8 cellular contexts compared by ENCODE assay signal in the genomic region with DNA sequence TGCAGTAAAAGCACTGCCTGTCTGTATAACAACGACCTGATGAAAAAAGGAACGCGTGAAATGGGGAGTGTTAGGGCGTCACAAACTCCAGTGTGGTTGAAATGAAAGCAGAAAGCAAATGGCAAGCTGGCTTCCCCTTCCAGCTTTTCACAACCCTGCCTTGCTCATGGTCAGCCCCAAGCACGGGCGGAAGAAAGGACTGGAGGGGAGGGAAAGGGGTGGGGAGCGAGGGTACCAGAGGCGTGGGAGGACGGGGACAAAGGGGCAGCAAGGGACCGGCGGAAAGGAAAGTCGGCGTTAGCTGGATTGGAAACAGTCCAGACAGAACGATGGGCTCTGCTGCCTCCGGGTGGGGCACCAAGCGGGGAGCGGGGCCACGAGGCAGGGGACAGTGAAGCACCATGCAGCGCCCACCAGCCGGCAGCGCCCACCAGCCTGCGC. TPM values are rescaled to one million over a fixed set of nuclear protein-coding genes. Genes with fewer than 3 reads are reported as not detected.
DNase-seq lines count a peak whose midpoint lies in the region; ATAC-seq and TF ChIP-seq lines count a peak whose summit lies in the region.

No MANE protein-coding gene starts in this region.

- H3K4me3 ChIP-seq in gastroesophageal sphincter = peak overlapping the region; percentile 27 to 63
- H3K4me3 ChIP-seq in ovary = peak overlapping the region; percentile 45

- intact Hi-C loops in ovary (cut with DNase I) = no loop called here

- no peaks in the 10 kb centered on the region for H3K9me3 ChIP-seq in gastroesophageal sphincter
- H3K9me3 ChIP-seq in ovary = no peaks in the 10 kb centered on the region

- peaks cover 57% of the 10 kb centered on the region for H3K36me3 Mint-ChIP-seq in activated CD8-positive, alpha-beta T cell treated with anti-CD3 and anti-CD28 coated beads, Interleukin-2, amount 10 ng/mL, durations not matched to agents 7 days and 5 days (ENCODE audit: low read depth)

- POLR2A ChIA-PET in activated CD8-positive, alpha-beta T cell treated with anti-CD3 and anti-CD28 coated beads, Interleukin-2, amount 10 ng/mL, durations not matched to agents 7 days and 5 days (lab: Charles Lee) = interaction anchor here (0.6 to 5.4 kb wide), 14 partner anchors 9 to 306 kb away, joined by 3 to 55 read pairs (median 6); a partner anchor contains a TSS

- H3K4me3 Mint-ChIP-seq in activated CD8-positive, alpha-beta T cell treated with anti-CD3 and anti-CD28 coated beads, Interleukin-2, amount 10 ng/mL, durations not matched to agents 7 days and 5 days = peak overlapping the region; percentile 83

- H3K27me3 ChIP-seq in gastroesophageal sphincter (no peaks in the 10 kb centered on the region), ovary (no peaks in the 10 kb centered on the region)

- H3K27ac ChIP-seq in gastroesophageal sphincter (peak overlapping the region in 3 of 4 donors; percentile 79 to 84 (median 82)), ovary (peak overlapping the region; percentile 16 to 53)

- H3K36me3 ChIP-seq in gastroesophageal sphincter = no peaks in the 10 kb centered on the region
- no peaks in the 10 kb centered on the region for H3K36me3 ChIP-seq in ovary

- WGBS in gastroesophageal sphincter (ENCODE audit: low coverage in 1 of 2), 2 donors = 1 to 14% methylated on average over 7 to 18 of the region's 22 CpGs
- WGBS in ovary, 3 donors = 0 to 10% (median 1%) methylated on average over 22 of the region's 22 CpGs

- peak; percentile 47 for DNase-seq in NCI-H2107 treated with DMSO at 0.1 percent for 48 hours (lab: John Stamatoyannopoulos, UW; ENCODE audit: unreplicated experiment)
- DNase-seq in NCI-H2107 (lab: John Stamatoyannopoulos, UW) = no peak
- peak; percentile 11 for DNase-seq in LoVo (ENCODE audit: low spot score)
- DNase-seq in activated CD8-positive, alpha-beta T cell treated with anti-CD3 and anti-CD28 coated beads, Interleukin-2, amount 10 ng/mL, durations not matched to agents 7 days and 5 days = peak; percentile 66
- DNase-seq in ovary = peak in 3 of 5 donors; percentile 19 to 53 (median 38)
- DNase-seq in KG1 (lab: John Stamatoyannopoulos, UW) = no peak

- peak; percentile 39 for ATAC-seq in GM21825 (IDR thresholded peaks at IDR 0.05; ENCODE audit: unreplicated experiment)
- peak; percentile 65 for ATAC-seq in activated CD8-positive, alpha-beta T cell treated with anti-CD3 and anti-CD28 coated beads, Interleukin-2, amount 10 ng/mL, durations not matched to agents 7 days and 5 days
- peak; percentile 50 for ATAC-seq in gastroesophageal sphincter

- no peaks in the 10 kb centered on the region for H3K9me3 Mint-ChIP-seq in activated CD8-positive, alpha-beta T cell treated with anti-CD3 and anti-CD28 coated beads, Interleukin-2, amount 10 ng/mL, durations not matched to agents 7 days and 5 days (ENCODE audit: insufficient read depth)

- peaks cover 70% of the 10 kb centered on the region for H3K4me1 Mint-ChIP-seq in activated CD8-positive, alpha-beta T cell treated with anti-CD3 and anti-CD28 coated beads, Interleukin-2, amount 10 ng/mL, durations not matched to agents 7 days and 5 days (ENCODE audit: low read depth)

- no peaks in the 10 kb centered on the region for H3K27me3 Mint-ChIP-seq in activated CD8-positive, alpha-beta T cell treated with anti-CD3 and anti-CD28 coated beads, Interleukin-2, amount 10 ng/mL, durations not matched to agents 7 days and 5 days (ENCODE audit: low read depth)

- TF ChIP-seq POLR2A in gastroesophageal sphincter (IDR thresholded peaks at IDR 0.05) (no peak), ovary (IDR thresholded peaks at IDR 0.05) (no peak)

- CTCF ChIA-PET in activated CD8-positive, alpha-beta T cell treated with anti-CD3 and anti-CD28 coated beads, Interleukin-2, amount 10 ng/mL, durations not matched to agents 7 days and 5 days (lab: Charles Lee) = interaction anchor here (0.8 to 6.2 kb wide), 8 partner anchors 9 to 306 kb away, joined by 3 to 36 read pairs (median 4); no protein-coding TSS in a partner anchor

- no peak for TF ChIP-seq CTCF in gastroesophageal sphincter (IDR thresholded peaks at IDR 0.05)
- TF ChIP-seq CTCF in ovary (IDR thresholded peaks at IDR 0.05) = no peak

- TF ChIP-seq EP300 in gastroesophageal sphincter (IDR thresholded peaks at IDR 0.05) (no peak), ovary (IDR thresholded peaks at IDR 0.05) (no peak)

- peaks cover 0 to 62% (median 7%) of the 10 kb centered on the region in 3 donors for H3K4me1 ChIP-seq in gastroesophageal sphincter
- H3K4me1 ChIP-seq in ovary (ENCODE audit: insufficient read depth) = peaks cover 4% of the 10 kb centered on the region

- peak overlapping the region; percentile 93 for H3K27ac Mint-ChIP-seq in activated CD8-positive, alpha-beta T cell treated with anti-CD3 and anti-CD28 coated beads, Interleukin-2, amount 10 ng/mL, durations not matched to agents 7 days and 5 days

RNA-seq across cellular contexts. Expression of a gene that starts 9.6 kb away (rescaled TPM):
- total RNA-seq in activated CD8-positive, alpha-beta T cell treated with anti-CD3 and anti-CD28 coated beads, Interleukin-2, amount 10 ng/mL, durations not matched to agents 7 days and 5 days = 10 to 100 TPM; 96.2 to 98.7 TPM
- 10 to 100 TPM; 67.0 to 72.3 (median 68.4) TPM for total RNA-seq in gastroesophageal sphincter
- total RNA-seq in ovary = 10 to 100 TPM; 23.8 to 38.4 (median 33.9) TPM
- polyA plus RNA-seq in ovary = 10 to 100 TPM; 16.3 to 47.7 TPM

Comparison
In these comparisons a context has a peak if more than half of its experiments do, and no peak if none do; other contexts are left out.
1. DNase-seq: peak in NCI-H2107 treated with DMSO at 0.1 percent for 48 hours (single experiment), LoVo (single experiment), activated CD8-positive, alpha-beta T cell treated with anti-CD3 and anti-CD28 coated beads, Interleukin-2, amount 10 ng/mL, durations not matched to agents 7 days and 5 days (single experiment) and ovary (3 of 5); none in NCI-H2107 (single experiment) and KG1 (single experiment).
2. Peak in every context shown above with its lines, with median percentiles within 50 percentile points of each other: ATAC-seq.